In the genomic region with DNA sequence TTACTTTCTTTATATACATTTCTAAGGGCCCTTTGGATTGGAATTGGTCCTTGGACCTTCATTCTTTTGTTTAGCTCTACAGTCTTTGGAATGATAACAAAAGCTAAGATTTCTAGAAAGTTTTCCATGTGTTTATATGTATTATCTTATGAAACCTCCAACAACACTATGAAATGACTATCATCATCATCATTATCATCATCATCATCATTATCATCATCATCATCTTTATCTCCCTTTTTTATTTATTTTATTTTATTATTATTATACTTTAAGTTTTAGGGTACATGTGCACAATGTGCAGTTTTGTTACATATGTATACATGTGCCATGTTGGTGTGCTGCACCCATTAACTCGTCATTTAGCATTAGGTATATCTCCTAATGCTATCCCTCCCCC, we compare ENCODE assay signal across 2 cellular contexts.
DNase-seq lines count a peak whose midpoint lies in the region; ATAC-seq, FAIRE-seq and TF ChIP-seq lines count a peak whose summit lies in the region.
"Not testable (repeated sequence)": the region's sequence is repeated elsewhere in the genome, so short reads cannot be mapped to it uniquely, and the experiment has no call there.

No MANE protein-coding gene starts in this region.

- CTCF ChIA-PET in HEK293 (lab: Yijun Ruan, JAX); HepG2 (lab: Yijun Ruan, JAX; ENCODE audit: low intra/inter-chr PET ratio, low total read pairs): not testable (repeated sequence)

- H3K9ac ChIP-seq in HepG2 (ENCODE audit: insufficient read depth, low read depth, low read length) = not testable (repeated sequence)

- not testable (repeated sequence) for H3K27ac ChIP-seq in HEK293 (ENCODE audit: extremely low read depth, low read depth, low read length); HepG2 (ENCODE audit: extremely low read length, insufficient read depth, low read length)

- TF ChIP-seq CTCF in HEK293 (tag by site-specific recombination; IDR thresholded peaks at IDR 0.05); HepG2 (CRISPR knock-in tag; IDR thresholded peaks at IDR 0.05): not testable (repeated sequence)

- H3K9me3 ChIP-seq in HEK293 (ENCODE audit: control insufficient read depth, insufficient read depth, low read depth, low read length); HepG2 (ENCODE audit: low read length): not testable (repeated sequence)

- not testable (repeated sequence) for H2AFZ ChIP-seq in HepG2 (ENCODE audit: low read length)

- POLR2A ChIA-PET in HEK293 (lab: Yijun Ruan, JAX); HepG2 (lab: Yijun Ruan, JAX): not testable (repeated sequence)

- not testable (repeated sequence) for H3K4me1 ChIP-seq in HEK293 (ENCODE audit: control insufficient read depth, insufficient read depth, low read length); HepG2 (ENCODE audit: insufficient read depth, low read length)

- not testable (repeated sequence) for DNase-seq in HepG2 (ENCODE audit: low spot score)

- not testable (repeated sequence) for TF ChIP-seq RAD21 in HepG2 (CRISPR knock-in tag; IDR thresholded peaks at IDR 0.05)

- intact Hi-C loops in HepG2 (cut with micrococcal nuclease; ENCODE audit: unreplicated experiment) = not testable (repeated sequence)

- not testable (repeated sequence) for H3K4me3 ChIP-seq in HEK293 (ENCODE audit: low read depth, low read length); HepG2 (replicated peaks in 1 of 3; ENCODE audit: insufficient read depth in 1 of 3, low read depth in 2 of 3, low read length in 3 of 3)

- TF ChIP-seq POLR2A in HepG2 (IDR thresholded peaks at IDR 0.05; ENCODE audit: insufficient read depth in 1 of 2, low read depth in 2 of 2, low read length in 2 of 2) = not testable (repeated sequence)

- 0% methylated on average over 1 of the region's 1 CpG for WGBS in HepG2 (ENCODE audit: low lambda C conversion rate)

- H4K20me1 ChIP-seq in HepG2 (ENCODE audit: insufficient read depth, low read length) = not testable (repeated sequence)

- not testable (repeated sequence) for TF ChIP-seq EP300 in HepG2 (IDR thresholded peaks at IDR 0.05; ENCODE audit: low read depth in 2 of 2, low read length in 2 of 2); HepG2 (CRISPR knock-in tag; IDR thresholded peaks at IDR 0.05; ENCODE audit: borderline replicate concordance)

- H3K27me3 ChIP-seq in HepG2 (ENCODE audit: control insufficient read depth in 1 of 2, insufficient read depth in 2 of 2, low read length in 2 of 2) = not testable (repeated sequence)

- FAIRE-seq in HepG2 (lab: Jason Lieb, UNC) = not testable (repeated sequence)

- not testable (repeated sequence) for H3K36me3 ChIP-seq in HEK293 (ENCODE audit: control insufficient read depth in 2 of 2, insufficient read depth in 1 of 2, low read length in 2 of 2); HepG2 (replicated peaks in 1 of 2; ENCODE audit: control insufficient read depth in 1 of 2, insufficient read depth in 2 of 2, low read length in 2 of 2)

- BruUV-seq in HepG2 (replicated peaks; lab: Mats Ljungman, UMichigan) = not testable (repeated sequence)

- H3K79me2 ChIP-seq in HepG2 (ENCODE audit: insufficient read depth, low read length) = not testable (repeated sequence)

- not testable (repeated sequence) for H3K4me2 ChIP-seq in HepG2 (ENCODE audit: low read depth, low read length)

- ATAC-seq in HepG2 = not testable (repeated sequence)

- in situ Hi-C loops in HepG2 (cut with HindIII; ENCODE audit: extremely low pct_ligation_motif_present, low pct_unique_long_range_greater_than_20kb) = not testable (repeated sequence)

TF ChIP-seq in HEK293, 187 proteins besides CTCF, POLR2A, EP300 and RAD21:
- TF ChIP-seq, protein P1, sequence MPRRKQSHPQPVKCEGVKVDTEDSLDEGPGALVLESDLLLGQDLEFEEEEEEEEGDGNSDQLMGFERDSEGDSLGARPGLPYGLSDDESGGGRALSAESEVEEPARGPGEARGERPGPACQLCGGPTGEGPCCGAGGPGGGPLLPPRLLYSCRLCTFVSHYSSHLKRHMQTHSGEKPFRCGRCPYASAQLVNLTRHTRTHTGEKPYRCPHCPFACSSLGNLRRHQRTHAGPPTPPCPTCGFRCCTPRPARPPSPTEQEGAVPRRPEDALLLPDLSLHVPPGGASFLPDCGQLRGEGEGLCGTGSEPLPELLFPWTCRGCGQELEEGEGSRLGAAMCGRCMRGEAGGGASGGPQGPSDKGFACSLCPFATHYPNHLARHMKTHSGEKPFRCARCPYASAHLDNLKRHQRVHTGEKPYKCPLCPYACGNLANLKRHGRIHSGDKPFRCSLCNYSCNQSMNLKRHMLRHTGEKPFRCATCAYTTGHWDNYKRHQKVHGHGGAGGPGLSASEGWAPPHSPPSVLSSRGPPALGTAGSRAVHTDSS (tag by site-specific recombination; IDR thresholded peaks at IDR 0.05) = peak; percentile 56; the same call in 1 of the 2 replicates
TF ChIP-seq in HEK293: peak in this region for 1; not testable (repeated sequence) for 186.

TF ChIP-seq in HepG2, 621 proteins besides CTCF, POLR2A, EP300 and RAD21:
- peak; percentile 67 for TF ChIP-seq CREB1 (IDR thresholded peaks at IDR 0.05)
- not testable (repeated sequence) for TF ChIP-seq CREB1 (CRISPR knock-in tag; IDR thresholded peaks at IDR 0.05)
